In the genomic region with DNA sequence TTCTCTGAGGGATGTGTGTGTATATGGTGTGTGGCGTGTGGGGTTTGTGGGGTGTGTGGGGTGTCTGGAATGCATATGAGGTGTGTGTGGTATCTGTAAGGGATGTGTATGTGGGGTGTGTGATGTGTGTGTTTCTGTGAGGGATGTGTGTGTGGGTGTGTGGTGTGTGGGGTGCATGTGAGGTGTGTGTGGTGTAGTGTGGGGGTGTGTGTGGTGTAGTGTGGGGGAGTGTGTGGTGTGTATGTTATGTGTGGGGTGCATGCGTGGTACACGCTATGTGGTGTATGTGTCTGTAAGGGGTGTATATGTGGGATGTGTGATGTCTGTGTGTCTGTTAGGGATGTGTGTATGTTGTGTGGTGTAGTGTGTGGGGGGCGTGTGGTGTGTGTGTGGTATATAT, we compare ENCODE assay signal across 14 cellular contexts.
DNase-seq lines count a peak whose midpoint lies in the region; ATAC-seq and TF ChIP-seq lines count a peak whose summit lies in the region.
"Had no signal": no experiment of that assay in that cellular context is flagged by ENCODE, and none has a peak within 500 bp of the region (broad histone marks: within the 10 kb centered on the region; RNA-seq: fewer than 3 reads in every experiment).

No MANE protein-coding gene starts in this region.

- intact Hi-C loops in mucosa of descending colon (cut with DNase I, micrococcal nuclease), result no loop called here
- intact Hi-C loops in sciatic nerve (cut with DNase I), result no loop called here
- intact Hi-C loops in posterior cingulate gyrus (cut with DNase I), result no loop called here
- intact Hi-C loops in activated CD4-positive, alpha-beta T cell treated with anti-CD3 and anti-CD28 coated beads, Interleukin-2, amount 10 ng/mL, durations not matched to agents 24 days and 14 days (cut with micrococcal nuclease), result no loop called here

- no peak overlapping the region for H3K4me3 Mint-ChIP-seq in stimulated activated naive CD8-positive, alpha-beta T cell treated with anti-CD3 and anti-CD28 coated beads, Interleukin-15, amount 100 ng/mL, for 72 hours
- H3K4me3 Mint-ChIP-seq in activated CD4-positive, alpha-beta T cell treated with anti-CD3 and anti-CD28 coated beads, Interleukin-2, amount 10 ng/mL, durations not matched to agents 24 days and 14 days, result no peak overlapping the region
- H3K4me3 Mint-ChIP-seq: CD4-positive, alpha-beta T cell had no signal

- H3K4me3 ChIP-seq in mucosa of descending colon, result no peak overlapping the region

- DNase-seq in stimulated activated naive CD8-positive, alpha-beta T cell treated with anti-CD3 and anti-CD28 coated beads, Interleukin-15, amount 100 ng/mL, for 72 hours, result no peak
- DNase-seq in stimulated activated naive CD8-positive, alpha-beta T cell treated with anti-CD3 and anti-CD28 coated beads, Interleukin-15, Interleukin-2, amounts not matched to agents 100 U/mL and 50 U/mL, for 24 hours, result no peak
- DNase-seq in mucosa of descending colon (no peak), sciatic nerve (ENCODE audit: low spot score) (no peak), posterior cingulate gyrus (no peak)
- no peak for DNase-seq in activated CD4-positive, alpha-beta T cell treated with anti-CD3 and anti-CD28 coated beads, Interleukin-2, amount 10 ng/mL, durations not matched to agents 24 days and 14 days
- DNase-seq: AML-193; C1 segment of cervical spinal cord; Calu3; CD4-positive, alpha-beta T cell; DMS 273 treated with DMSO at 0.1 percent for 48 hours; HCEC 1CT had no signal

- no peaks in the 10 kb centered on the region for H3K4me1 ChIP-seq in mucosa of descending colon (ENCODE audit: low read depth)

- no peaks in the 10 kb centered on the region for H3K27me3 Mint-ChIP-seq in stimulated activated naive CD8-positive, alpha-beta T cell treated with anti-CD3 and anti-CD28 coated beads, Interleukin-15, amount 100 ng/mL, for 72 hours
- no peaks in the 10 kb centered on the region for H3K27me3 Mint-ChIP-seq in activated CD4-positive, alpha-beta T cell treated with anti-CD3 and anti-CD28 coated beads, Interleukin-2, amount 10 ng/mL, durations not matched to agents 24 days and 14 days
- H3K27me3 Mint-ChIP-seq: CD4-positive, alpha-beta T cell had no signal

- no peak overlapping the region for H3K27ac Mint-ChIP-seq in stimulated activated naive CD8-positive, alpha-beta T cell treated with anti-CD3 and anti-CD28 coated beads, Interleukin-15, amount 100 ng/mL, for 72 hours
- no peak overlapping the region for H3K27ac Mint-ChIP-seq in activated CD4-positive, alpha-beta T cell treated with anti-CD3 and anti-CD28 coated beads, Interleukin-2, amount 10 ng/mL, durations not matched to agents 24 days and 14 days
- H3K27ac Mint-ChIP-seq: CD4-positive, alpha-beta T cell had no signal

- no peaks in the 10 kb centered on the region for H3K36me3 Mint-ChIP-seq in activated CD4-positive, alpha-beta T cell treated with anti-CD3 and anti-CD28 coated beads, Interleukin-2, amount 10 ng/mL, durations not matched to agents 24 days and 14 days (ENCODE audit: low read depth)

- H3K9me3 ChIP-seq in mucosa of descending colon, result no peaks in the 10 kb centered on the region

- ATAC-seq in stimulated activated naive CD8-positive, alpha-beta T cell treated with anti-CD3 and anti-CD28 coated beads, Interleukin-15, amount 100 ng/mL, for 72 hours, result peak; percentile 29
- ATAC-seq in stimulated activated naive CD8-positive, alpha-beta T cell treated with anti-CD3 and anti-CD28 coated beads, Interleukin-15, Interleukin-2, amounts not matched to agents 100 U/mL and 50 U/mL, for 24 hours, result no peak
- ATAC-seq in mucosa of descending colon, result peak; percentile 15
- ATAC-seq in sciatic nerve, result peak; percentile 33
- no peak for ATAC-seq in GM21515 (IDR thresholded peaks at IDR 0.05; ENCODE audit: unreplicated experiment)
- ATAC-seq in GM18517 (IDR thresholded peaks at IDR 0.05; ENCODE audit: unreplicated experiment), result no peak

- H3K36me3 ChIP-seq in mucosa of descending colon (ENCODE audit: low read depth), result no peaks in the 10 kb centered on the region

- peaks cover 6% of the 10 kb centered on the region for H3K4me1 Mint-ChIP-seq in stimulated activated naive CD8-positive, alpha-beta T cell treated with anti-CD3 and anti-CD28 coated beads, Interleukin-15, amount 100 ng/mL, for 72 hours
- H3K4me1 Mint-ChIP-seq in activated CD4-positive, alpha-beta T cell treated with anti-CD3 and anti-CD28 coated beads, Interleukin-2, amount 10 ng/mL, durations not matched to agents 24 days and 14 days, result no peaks in the 10 kb centered on the region

- H3K9me3 Mint-ChIP-seq in stimulated activated naive CD8-positive, alpha-beta T cell treated with anti-CD3 and anti-CD28 coated beads, Interleukin-15, amount 100 ng/mL, for 72 hours, result no peaks in the 10 kb centered on the region
- H3K9me3 Mint-ChIP-seq in activated CD4-positive, alpha-beta T cell treated with anti-CD3 and anti-CD28 coated beads, Interleukin-2, amount 10 ng/mL, durations not matched to agents 24 days and 14 days, result no peaks in the 10 kb centered on the region
- H3K9me3 Mint-ChIP-seq: CD4-positive, alpha-beta T cell had no signal

- TF ChIP-seq CTCF in mucosa of descending colon (IDR thresholded peaks at IDR 0.05), result no peak

Comparison
In these comparisons a context has a peak if more than half of its experiments do, and no peak if none do; other contexts are left out.
1. ATAC-seq: peak in stimulated activated naive CD8-positive, alpha-beta T cell treated with anti-CD3 and anti-CD28 coated beads, Interleukin-15, amount 100 ng/mL, for 72 hours (single experiment), mucosa of descending colon (single experiment) and sciatic nerve (single experiment); none in stimulated activated naive CD8-positive, alpha-beta T cell treated with anti-CD3 and anti-CD28 coated beads, Interleukin-15, Interleukin-2, amounts not matched to agents 100 U/mL and 50 U/mL, for 24 hours (single experiment), GM21515 (single experiment) and GM18517 (single experiment).